Comparison of ENCODE assay signal across 11 cellular contexts in the genomic region with DNA sequence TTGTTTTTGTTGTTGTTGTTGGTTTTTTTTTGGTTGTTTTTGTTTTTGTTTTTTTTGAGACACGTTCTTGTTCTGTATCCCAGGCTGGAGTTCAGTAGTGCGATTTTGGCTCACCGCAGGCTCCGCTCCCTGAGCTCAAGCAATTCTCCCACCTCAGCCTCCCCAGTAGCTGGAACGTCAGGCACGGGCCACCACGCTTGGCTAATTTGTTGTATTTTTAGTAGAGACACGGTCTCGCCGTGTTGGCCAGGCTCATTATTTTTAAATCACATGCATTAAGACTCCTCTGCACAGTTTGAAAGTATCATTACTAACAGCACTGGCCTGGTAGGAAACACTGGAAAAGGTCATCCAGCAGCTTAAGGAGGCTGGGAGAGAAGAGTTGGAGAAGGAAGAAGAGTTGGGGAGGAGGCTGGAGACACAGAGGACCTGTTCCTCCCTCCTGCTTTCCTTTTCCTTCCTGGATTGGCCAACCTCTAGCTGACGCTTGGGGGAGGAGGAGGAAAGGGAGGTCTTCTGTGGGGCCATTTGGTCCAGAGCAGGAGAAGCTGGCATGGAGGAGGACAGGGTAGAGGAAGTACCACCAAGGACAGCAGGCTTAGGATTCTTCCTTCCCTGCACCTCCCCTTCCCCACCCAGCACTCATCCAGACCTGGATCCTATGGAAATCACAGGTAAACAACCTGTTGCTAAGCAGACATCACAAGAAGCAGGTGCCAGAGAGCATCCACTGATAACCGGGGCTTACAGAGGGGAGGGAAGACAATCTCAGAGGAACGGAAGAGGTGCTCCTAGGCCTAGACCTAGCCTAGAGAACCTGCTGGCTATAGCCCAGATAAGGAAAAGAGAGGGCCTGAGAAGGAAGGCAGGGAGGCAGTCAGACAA.
DNase-seq lines count a peak whose midpoint lies in the region; ATAC-seq and TF ChIP-seq lines count a peak whose summit lies in the region.
"Had no signal": no experiment of that assay in that cellular context is flagged by ENCODE, and none has a peak within 500 bp of the region (broad histone marks: within the 10 kb centered on the region; RNA-seq: fewer than 3 reads in every experiment).

No MANE protein-coding gene starts in this region.

- ATAC-seq in GM21367 (IDR thresholded peaks at IDR 0.05; ENCODE audit: unreplicated experiment), result no peak

- H3K27ac ChIP-seq in cardiac muscle cell (peak overlapping the region; percentile 85), uterus (peak overlapping the region; percentile 43 to 47), ovary (no peak overlapping the region)

- TF ChIP-seq EP300 in ovary (IDR thresholded peaks at IDR 0.05), result no peak

- H3K27me3 ChIP-seq in cardiac muscle cell (no peaks in the 10 kb centered on the region), uterus (no peaks in the 10 kb centered on the region), ovary (no peaks in the 10 kb centered on the region)

- WGBS in ovary, 3 donors, result 50 to 69% (median 67%) methylated on average over 13 of the region's 13 CpGs

- DNase-seq in cardiac muscle cell (ENCODE audit: low read depth in 1 of 2, low spot score in 1 of 2) (no peak), cardiac septum (ENCODE audit: low spot score) (no peak), UCSD-AML1 (lab: John Stamatoyannopoulos, UW; ENCODE audit: unreplicated experiment) (peak; percentile 41), left kidney (ENCODE audit: low read depth, low spot score) (peak; percentile 58), uterus (no peak), A172 (ENCODE audit: low spot score) (no peak), ovary (no peak)
- DNase-seq: foreskin fibroblast; stimulated activated CD4-positive, alpha-beta T cell treated with anti-CD3 and anti-CD28 coated beads, Interleukin-12 subunit alpha, Interleukin-12 subunit beta, amount 100 ng/mL, for 4 hours; stimulated activated naive CD4-positive, alpha-beta T cell treated with Interleukin-2 at 50 U/mL for 16 hours had no signal

- TF ChIP-seq POLR2A in uterus (IDR thresholded peaks at IDR 0.05) (no peak), ovary (IDR thresholded peaks at IDR 0.05) (no peak)

- H3K4me3 ChIP-seq in cardiac muscle cell (peak overlapping the region; percentile 21), uterus (no peak overlapping the region), ovary (no peak overlapping the region)

- H3K9me3 ChIP-seq in cardiac muscle cell (ENCODE audit: low read depth), result no peaks in the 10 kb centered on the region
- no peaks in the 10 kb centered on the region for H3K9me3 ChIP-seq in uterus
- H3K9me3 ChIP-seq in ovary, result no peaks in the 10 kb centered on the region

- no peak for TF ChIP-seq CTCF in cardiac muscle cell (IDR thresholded peaks at IDR 0.05; ENCODE audit: low read depth, low read length)
- no peak for TF ChIP-seq CTCF in uterus (IDR thresholded peaks at IDR 0.05)
- TF ChIP-seq CTCF in ovary (IDR thresholded peaks at IDR 0.05), result no peak

- intact Hi-C loops in cardiac septum (cut with DNase I) (no loop called here), uterus (cut with DNase I; ENCODE audit: low total_unique reads) (no loop called here), ovary (cut with DNase I) (no loop called here)

- peaks cover 69% of the 10 kb centered on the region for H3K4me1 ChIP-seq in cardiac muscle cell (ENCODE audit: low read depth)
- H3K4me1 ChIP-seq in uterus, result peaks cover 4 to 6% of the 10 kb centered on the region in 2 donors
- peaks cover 20% of the 10 kb centered on the region for H3K4me1 ChIP-seq in ovary (ENCODE audit: insufficient read depth)

- H3K36me3 ChIP-seq in cardiac muscle cell, result no peaks in the 10 kb centered on the region
- H3K36me3 ChIP-seq in uterus, result no peaks in the 10 kb centered on the region
- no peaks in the 10 kb centered on the region for H3K36me3 ChIP-seq in ovary

Comparison
In these comparisons a context has a peak if more than half of its experiments do, and no peak if none do; other contexts are left out.
1. DNase-seq: peak in UCSD-AML1 (single experiment) and left kidney (single experiment); none in cardiac muscle cell (0 of 2), cardiac septum (single experiment), uterus (0 of 2), A172 (single experiment) and ovary (0 of 5).
2. H3K27ac ChIP-seq: peak in cardiac muscle cell (single experiment) and uterus (2 of 2); none in ovary (0 of 2).